In the genomic region with DNA sequence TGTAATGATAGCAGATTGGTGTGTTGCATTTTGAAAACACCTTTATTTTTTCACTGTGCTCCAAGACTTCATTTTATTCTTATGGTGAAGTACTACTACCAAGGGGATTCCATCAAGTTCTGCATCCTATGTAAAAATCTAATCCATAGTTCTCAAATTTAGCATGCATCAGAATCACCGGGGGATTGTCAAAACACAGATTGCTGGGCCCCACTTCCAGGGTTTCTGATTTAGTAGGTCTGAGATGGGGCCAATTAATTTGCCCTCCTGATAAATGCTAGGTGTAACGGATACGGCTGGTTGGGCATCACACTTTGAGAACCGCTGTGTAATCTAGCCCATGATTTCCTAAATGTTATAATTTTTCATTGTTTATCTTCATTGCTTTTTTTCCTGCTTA, we compare ENCODE assay signal across 8 cellular contexts. TPM values are rescaled to one million over a fixed set of nuclear protein-coding genes. Genes with fewer than 3 reads are reported as not detected.
DNase-seq lines count a peak whose midpoint lies in the region; ATAC-seq and TF ChIP-seq lines count a peak whose summit lies in the region.

No MANE protein-coding gene starts in this region.

- peaks cover 6% of the 10 kb centered on the region for H3K36me3 ChIP-seq in mucosa of stomach (ENCODE audit: control insufficient read depth, insufficient read depth, low read length)

- H3K4me3 ChIP-seq in AG04450 (ENCODE audit: low read depth, low read length) = peak overlapping the region; percentile 97
- peak overlapping the region; percentile 71 for H3K4me3 ChIP-seq in Jurkat, Clone E6-1 (ENCODE audit: low read length)
- H3K4me3 ChIP-seq in mucosa of stomach (ENCODE audit: low read length) = peak overlapping the region; percentile 89

- no peak overlapping the region for H3K27ac ChIP-seq in AG04450 (ENCODE audit: low read depth, low read length)

- peak overlapping the region; percentile 96 for H3K27ac Mint-ChIP-seq in central memory CD8-positive, alpha-beta T cell (ENCODE audit: low read depth)

- no peak for TF ChIP-seq CTCF in AG04450 (IDR thresholded peaks at IDR 0.05; ENCODE audit: low read depth, low read length)

- peaks cover 11% of the 10 kb centered on the region for H3K4me1 ChIP-seq in mucosa of stomach (ENCODE audit: control insufficient read depth, insufficient read depth, low read length)

- DNase-seq in AG04450 (ENCODE audit: low read depth, low spot score) (no peak), NCI-H2107 (lab: John Stamatoyannopoulos, UW) (no peak), nucleus accumbens (lab: John Stamatoyannopoulos, UW) (no peak)
- DNase-seq in Jurkat, Clone E6-1 (ENCODE audit: low read depth, low spot score) = no peak
- DNase-seq in central memory CD8-positive, alpha-beta T cell (ENCODE audit: low spot score in 2 of 2) = no peak

- H3K27me3 ChIP-seq in AG04450 (ENCODE audit: control insufficient read depth, insufficient read depth, low read length) (no peaks in the 10 kb centered on the region), mucosa of stomach (ENCODE audit: control insufficient read depth, insufficient read depth, low read length) (no peaks in the 10 kb centered on the region)

- no peak for ATAC-seq in central memory CD8-positive, alpha-beta T cell (replicated peaks; ENCODE audit: extremely low read depth, poor library complexity, severe bottlenecking)
- ATAC-seq in HG02610 (IDR thresholded peaks at IDR 0.05; ENCODE audit: unreplicated experiment) = no peak
- no peak for ATAC-seq in HG03457 (IDR thresholded peaks at IDR 0.05; ENCODE audit: unreplicated experiment)

- POLR2A ChIA-PET in AG04450 (lab: Yijun Ruan, JAX) = no interaction called here

- H3K4me1 Mint-ChIP-seq in central memory CD8-positive, alpha-beta T cell = peaks cover 42% of the 10 kb centered on the region

- CTCF ChIA-PET in AG04450 (lab: Charles Lee) = interaction anchor here (1.9 kb wide), 1 partner anchor 8 kb away, joined by 14 read pairs; a partner anchor contains a TSS

- H3K9me3 ChIP-seq in AG04450 (ENCODE audit: control insufficient read depth, insufficient read depth, low read length) (no peaks in the 10 kb centered on the region), mucosa of stomach (ENCODE audit: control insufficient read depth, low read length) (no peaks in the 10 kb centered on the region)

- peak overlapping the region; percentile 90 for H3K9ac ChIP-seq in mucosa of stomach (ENCODE audit: low read length)

- H3K27me3 Mint-ChIP-seq in central memory CD8-positive, alpha-beta T cell = no peaks in the 10 kb centered on the region

- peaks cover 40% of the 10 kb centered on the region for H3K36me3 Mint-ChIP-seq in central memory CD8-positive, alpha-beta T cell (ENCODE audit: insufficient read depth)

- no peaks in the 10 kb centered on the region for H3K9me3 Mint-ChIP-seq in central memory CD8-positive, alpha-beta T cell

- peak overlapping the region; percentile 88 for H3K4me3 Mint-ChIP-seq in central memory CD8-positive, alpha-beta T cell

RNA-seq across cellular contexts. Expression of a gene that starts 0.7 kb away (rescaled TPM):
- 11.2 and 18.1 TPM in 2 replicates for polyA plus RNA-seq in AG04450 (2011; rRNA removed)
- 5.1 and 11.6 TPM in 2 replicates for polyA minus RNA-seq in AG04450 (2011; rRNA and poly(A)+ RNA removed)
- polyA plus RNA-seq in Jurkat, Clone E6-1 (2012; ENCODE audit: insufficient read depth, insufficient read length) = 38.5 TPM

RNA-seq across cellular contexts. Expression of a gene that starts 1.2 kb away (rescaled TPM):
- polyA plus RNA-seq in AG04450 (2011; rRNA removed) = 5,001 and 5,274 TPM in 2 replicates
- 3,001 and 3,339 TPM in 2 replicates for polyA minus RNA-seq in AG04450 (2011; rRNA and poly(A)+ RNA removed)
- polyA plus RNA-seq in Jurkat, Clone E6-1 (2012; ENCODE audit: insufficient read depth, insufficient read length) = 5,228 TPM

RNA-seq across cellular contexts. Expression of a gene that starts 8.3 kb away (rescaled TPM):
- 26.5 and 31.3 TPM in 2 replicates for polyA plus RNA-seq in AG04450 (2011; rRNA removed)
- polyA minus RNA-seq in AG04450 (2011; rRNA and poly(A)+ RNA removed) = 7.0 and 9.6 TPM in 2 replicates
- 60.2 TPM for polyA plus RNA-seq in Jurkat, Clone E6-1 (2012; ENCODE audit: insufficient read depth, insufficient read length)

RNA-seq across cellular contexts. Expression of a gene that starts 60.0 kb away (rescaled TPM):
- 6.5 and 7.0 TPM in 2 replicates for polyA plus RNA-seq in AG04450 (2011; rRNA removed)
- 5.2 and 6.1 TPM in 2 replicates for polyA minus RNA-seq in AG04450 (2011; rRNA and poly(A)+ RNA removed)
- polyA plus RNA-seq in Jurkat, Clone E6-1 (2012; ENCODE audit: insufficient read depth, insufficient read length) = not detected
